19 cellular contexts compared by ENCODE assay signal in genomic region chr11:86396403-86396802, GRCh38. TPM values are rescaled to one million over a fixed set of nuclear protein-coding genes. Genes with fewer than 3 reads are reported as not detected.
A peak's percentile ranks its signal among the peaks of the same experiment; 100 is the strongest.
DNase-seq lines count a peak whose midpoint lies in the region; ATAC-seq lines count a peak whose summit lies in the region.
"Had no signal": no experiment of that assay in that cellular context is flagged by ENCODE, and none has a peak within 500 bp of the region (broad histone marks: within the 10 kb centered on the region; RNA-seq: fewer than 3 reads in every experiment).

No MANE protein-coding gene starts in this region.

- POLR2A ChIA-PET in activated CD4-positive, alpha-beta T cell treated with anti-CD3 and anti-CD28 coated beads, Interleukin-2, amount 10 ng/mL, durations not matched to agents 7 days and 5 days (lab: Charles Lee): no interaction called here

- H2BK12ac ChIP-seq in trophoblast cell (ENCODE audit: low read length): no peak overlapping the region

- H3K4me3 ChIP-seq in trophoblast cell (ENCODE audit: low read depth, low read length): no peak overlapping the region
- H3K4me3 ChIP-seq: esophagus squamous epithelium, left lung, ovary had no signal

- CTCF ChIA-PET in activated CD4-positive, alpha-beta T cell treated with anti-CD3 and anti-CD28 coated beads, Interleukin-2, amount 10 ng/mL, durations not matched to agents 7 days and 5 days (lab: Charles Lee): no interaction called here

- no peak overlapping the region for H2AK5ac ChIP-seq in trophoblast cell (ENCODE audit: low read length)

- no peak overlapping the region for H3K27ac Mint-ChIP-seq in activated CD4-positive, alpha-beta T cell treated with anti-CD3 and anti-CD28 coated beads, Interleukin-2, amount 10 ng/mL, durations not matched to agents 7 days and 5 days
- H3K27ac Mint-ChIP-seq: T-helper 2 cell treated with Interferon-gamma antibody and Interleukin-4, amounts not matched to agents 5 μg/mL and 100 μg/mL, for 36 hours had no signal

- H3K9me3 ChIP-seq in trophoblast cell (ENCODE audit: insufficient read depth, low read depth, low read length): no peaks in the 10 kb centered on the region
- H3K9me3 ChIP-seq: esophagus squamous epithelium, left lung, ovary had no signal

- H4K91ac ChIP-seq in trophoblast cell (ENCODE audit: low read depth, low read length): no peak overlapping the region

- no peaks in the 10 kb centered on the region for H3K79me2 ChIP-seq in trophoblast cell (ENCODE audit: control insufficient read depth, insufficient read depth, low read length, poor library complexity)

- no peak overlapping the region for H3K14ac ChIP-seq in trophoblast cell (ENCODE audit: low read length)

- no peak overlapping the region for H2AFZ ChIP-seq in trophoblast cell (ENCODE audit: insufficient read depth, low read length, poor library complexity)

- no peaks in the 10 kb centered on the region for H3K27me3 Mint-ChIP-seq in activated CD4-positive, alpha-beta T cell treated with anti-CD3 and anti-CD28 coated beads, Interleukin-2, amount 10 ng/mL, durations not matched to agents 7 days and 5 days

- peak; percentile 90 for DNase-seq in EH (ENCODE audit: low read depth)
- DNase-seq in NCI-H226: peak; percentile 14
- DNase-seq in dermis blood vessel endothelial cell: peak; percentile 65
- DNase-seq in trophoblast cell: peak; percentile 16 to 67
- no peak for DNase-seq in COR-L47 (lab: John Stamatoyannopoulos, UW)
- no peak for DNase-seq in activated CD4-positive, alpha-beta T cell treated with anti-CD3 and anti-CD28 coated beads, Interleukin-2, amount 10 ng/mL, durations not matched to agents 7 days and 5 days
- DNase-seq in NAMALWA (ENCODE audit: low spot score): no peak
- DNase-seq: activated CD4-positive, CD25-positive, alpha-beta regulatory T cell treated with anti-CD3 and anti-CD28 coated beads, Interleukin-2, amount 50 U/mL, for 72 hours; DMS153; esophagus squamous epithelium; left lung; NCI-H146; ovary; SHP77 treated with DMSO at 0.1 percent for 48 hours; small intestine had no signal

- H2BK5ac ChIP-seq in trophoblast cell (ENCODE audit: low read depth, low read length, poor library complexity): no peak overlapping the region

- no CpG with 5 or more reads among the region's 2 CpGs for WGBS in trophoblast cell (ENCODE audit: extremely low coverage, insufficient coverage, insufficient read length)

- no peaks in the 10 kb centered on the region for H3K4me1 ChIP-seq in trophoblast cell (ENCODE audit: control insufficient read depth in 1 of 2, insufficient read depth in 2 of 2, low read length in 2 of 2)
- H3K4me1 ChIP-seq: esophagus squamous epithelium, left lung had no signal

- H3K27me3 ChIP-seq in trophoblast cell (ENCODE audit: insufficient read depth, low read length): no peaks in the 10 kb centered on the region
- H3K27me3 ChIP-seq: esophagus squamous epithelium, left lung, ovary had no signal

- H3K79me1 ChIP-seq in trophoblast cell (ENCODE audit: low read length): no peaks in the 10 kb centered on the region

- no peaks in the 10 kb centered on the region for H3K9me3 Mint-ChIP-seq in activated CD4-positive, alpha-beta T cell treated with anti-CD3 and anti-CD28 coated beads, Interleukin-2, amount 10 ng/mL, durations not matched to agents 7 days and 5 days
- H3K9me3 Mint-ChIP-seq: T-helper 2 cell treated with Interferon-gamma antibody and Interleukin-4, amounts not matched to agents 5 μg/mL and 100 μg/mL, for 36 hours had no signal

- no peak overlapping the region for H3K27ac ChIP-seq in trophoblast cell (ENCODE audit: low read depth, low read length)
- H3K27ac ChIP-seq: C4-2B, esophagus squamous epithelium, KMS-11, left lung, ovary had no signal

- no peak overlapping the region for H3K4me3 Mint-ChIP-seq in activated CD4-positive, alpha-beta T cell treated with anti-CD3 and anti-CD28 coated beads, Interleukin-2, amount 10 ng/mL, durations not matched to agents 7 days and 5 days
- H3K4me3 Mint-ChIP-seq: T-helper 2 cell treated with Interferon-gamma antibody and Interleukin-4, amounts not matched to agents 5 μg/mL and 100 μg/mL, for 36 hours had no signal

- no peak overlapping the region for H4K12ac ChIP-seq in trophoblast cell (ENCODE audit: low read depth, low read length)

- no peak overlapping the region for H4K8ac ChIP-seq in trophoblast cell (ENCODE audit: low read depth, low read length)

- no peak for ATAC-seq in HG03095 (IDR thresholded peaks at IDR 0.05; ENCODE audit: unreplicated experiment)
- ATAC-seq: left lung had no signal

- H3K36me3 ChIP-seq in trophoblast cell (ENCODE audit: control insufficient read depth in 1 of 2, insufficient read depth in 2 of 2, low read length in 2 of 2): no peaks in the 10 kb centered on the region
- H3K36me3 ChIP-seq: esophagus squamous epithelium, left lung, ovary had no signal

- H3K23ac ChIP-seq in trophoblast cell (ENCODE audit: low read length): no peak overlapping the region

- no peak overlapping the region for H3K4me2 ChIP-seq in trophoblast cell (ENCODE audit: low read length)
- H3K4me2 ChIP-seq: KMS-11 had no signal

- H3K4me1 Mint-ChIP-seq in activated CD4-positive, alpha-beta T cell treated with anti-CD3 and anti-CD28 coated beads, Interleukin-2, amount 10 ng/mL, durations not matched to agents 7 days and 5 days: no peaks in the 10 kb centered on the region

- no peak overlapping the region for H3K4ac ChIP-seq in trophoblast cell (ENCODE audit: low read depth, low read length)

- H3K9ac ChIP-seq in trophoblast cell (ENCODE audit: low read length): no peak overlapping the region
- H3K9ac ChIP-seq: KMS-11 had no signal

- no peak overlapping the region for H3K18ac ChIP-seq in trophoblast cell (ENCODE audit: low read length)

- H3K36me3 Mint-ChIP-seq in activated CD4-positive, alpha-beta T cell treated with anti-CD3 and anti-CD28 coated beads, Interleukin-2, amount 10 ng/mL, durations not matched to agents 7 days and 5 days (ENCODE audit: low read depth): no peaks in the 10 kb centered on the region

- no peak overlapping the region for H2BK120ac ChIP-seq in trophoblast cell (ENCODE audit: insufficient read depth, low read length, poor library complexity)

RNA-seq across cellular contexts. Expression of gene CCDC81, which starts 21.7 kb away (rescaled TPM):
- total RNA-seq in dermis blood vessel endothelial cell: under 0.01 and 0.23 TPM in 2 replicates
- 1.7 and 1.8 TPM in 2 replicates for polyA plus RNA-seq in trophoblast cell (2013)
- under 1 TPM; 0.64 to 0.94 TPM for total RNA-seq in activated CD4-positive, alpha-beta T cell treated with anti-CD3 and anti-CD28 coated beads, Interleukin-2, amount 10 ng/mL, durations not matched to agents 7 days and 5 days

Comparison
In these comparisons a context has a peak if more than half of its experiments do, and no peak if none do; other contexts are left out.
1. DNase-seq: peak in EH (single experiment), NCI-H226 (single experiment), dermis blood vessel endothelial cell (single experiment) and trophoblast cell (2 of 2); none in COR-L47 (single experiment), activated CD4-positive, alpha-beta T cell treated with anti-CD3 and anti-CD28 coated beads, Interleukin-2, amount 10 ng/mL, durations not matched to agents 7 days and 5 days (single experiment) and NAMALWA (single experiment).